ENCODE assay signal across 9 cellular contexts in genomic region chr16:4114257-4115208, GRCh38. TPM values are rescaled to one million over a fixed set of nuclear protein-coding genes. Genes with fewer than 3 reads are reported as not detected.
DNase-seq lines count a peak whose midpoint lies in the region; ATAC-seq, FAIRE-seq and TF ChIP-seq lines count a peak whose summit lies in the region.
"Had no signal": no experiment of that assay in that cellular context is flagged by ENCODE, and none has a peak within 500 bp of the region (broad histone marks: within the 10 kb centered on the region; RNA-seq: fewer than 3 reads in every experiment).

No MANE protein-coding gene starts in this region.

- no peak for TF ChIP-seq POLR2A in esophagus squamous epithelium (IDR thresholded peaks at IDR 0.05)

- H3K27ac Mint-ChIP-seq in CD4-positive, alpha-beta memory T cell = peak overlapping the region in 6 of 7 donors; percentile 30 to 88 (median 64)

- H3K27ac ChIP-seq in CD4-positive, alpha-beta memory T cell (ENCODE audit: low read depth, low read length) = no peak overlapping the region
- peak overlapping the region; percentile 94 for H3K27ac ChIP-seq in Panc1 (ENCODE audit: low read length)
- H3K27ac ChIP-seq in esophagus squamous epithelium = peak overlapping the region in 3 of 4 donors; percentile 42 to 90 (median 79)
- H3K27ac ChIP-seq in parathyroid adenoma = no peak overlapping the region
- peak overlapping the region in 1 of 2 donors; percentile 43 for H3K27ac ChIP-seq in small intestine (ENCODE audit: low read depth in 1 of 2, low read length in 1 of 2)

- H3K27me3 ChIP-seq in CD4-positive, alpha-beta memory T cell (ENCODE audit: insufficient read depth, low read length) = no peaks in the 10 kb centered on the region
- H3K27me3 ChIP-seq in Panc1 (ENCODE audit: control insufficient read depth, insufficient read depth, low read length) = no peaks in the 10 kb centered on the region
- H3K27me3 ChIP-seq in esophagus squamous epithelium = peaks cover 0 to 29% (median 0%) of the 10 kb centered on the region in 4 donors
- H3K27me3 ChIP-seq in parathyroid adenoma (ENCODE audit: control insufficient read depth, insufficient read depth, low read length) = no peaks in the 10 kb centered on the region
- no peaks in the 10 kb centered on the region for H3K27me3 ChIP-seq in small intestine (ENCODE audit: control insufficient read depth in 2 of 2, insufficient read depth in 2 of 2, low read length in 2 of 2)

- H3K4me3 ChIP-seq in CD4-positive, alpha-beta memory T cell (ENCODE audit: low read length in 2 of 2) = no peak overlapping the region
- peak overlapping the region; percentile 50 to 61 for H3K4me3 ChIP-seq in Panc1 (ENCODE audit: low read depth in 2 of 2, low read length in 2 of 2)
- H3K4me3 ChIP-seq in esophagus squamous epithelium = peak overlapping the region; percentile 46 to 74 (median 64)
- no peak overlapping the region for H3K4me3 ChIP-seq in parathyroid adenoma (ENCODE audit: low read depth, low read length)
- peak overlapping the region in 1 of 2 donors; percentile 94 for H3K4me3 ChIP-seq in small intestine (ENCODE audit: low read depth in 1 of 2, low read length in 2 of 2)

- H3K36me3 ChIP-seq in CD4-positive, alpha-beta memory T cell (ENCODE audit: insufficient read depth, low read length) = no peaks in the 10 kb centered on the region
- H3K36me3 ChIP-seq in Panc1 (ENCODE audit: control insufficient read depth, insufficient read depth, low read length) = no peaks in the 10 kb centered on the region
- peaks cover 0 to 4% (median 0%) of the 10 kb centered on the region in 3 donors for H3K36me3 ChIP-seq in esophagus squamous epithelium
- H3K36me3 ChIP-seq in parathyroid adenoma (ENCODE audit: control insufficient read depth, insufficient read depth, low read length) = no peaks in the 10 kb centered on the region
- no peaks in the 10 kb centered on the region for H3K36me3 ChIP-seq in small intestine (ENCODE audit: control insufficient read depth in 2 of 2, insufficient read depth in 2 of 2, low read length in 2 of 2)

- peak overlapping the region; percentile 49 for H3K4me2 ChIP-seq in parathyroid adenoma (ENCODE audit: low read length)

- no peak for DNase-seq in CD4-positive, alpha-beta memory T cell
- no peak for DNase-seq in Panc1 (ENCODE audit: low read depth, low spot score)
- DNase-seq in esophagus squamous epithelium (lab: John Stamatoyannopoulos, UW) = no peak
- DNase-seq in small intestine = no peak
- DNase-seq in HCEC 1CT = no peak
- DNase-seq in NCI-H345 (lab: John Stamatoyannopoulos, UW) = no peak
- DNase-seq: Karpas-422 had no signal

- peaks cover 0 to 5% of the 10 kb centered on the region in 2 donors for H3K36me3 Mint-ChIP-seq in CD4-positive, alpha-beta memory T cell

- intact Hi-C loops in CD4-positive, alpha-beta memory T cell (cut with micrococcal nuclease) = loop anchor here (1.0 to 10.0 kb wide), 2 partner anchors 140 to 150 kb away; no protein-coding TSS in a partner anchor
- intact Hi-C loops in Panc1 (cut with micrococcal nuclease; ENCODE audit: unreplicated experiment) = loop anchor here (5.0 kb wide), 1 partner anchor 138 kb away; no protein-coding TSS in a partner anchor
- intact Hi-C loops in esophagus squamous epithelium (cut with DNase I) = no loop called here

- BruUV-seq in Panc1 (replicated peaks; lab: Mats Ljungman, UMichigan) = no TSS peak

- H3K4me3 Mint-ChIP-seq in CD4-positive, alpha-beta memory T cell = peak overlapping the region; percentile 80 to 85 (median 84)

- H3K9me3 Mint-ChIP-seq in CD4-positive, alpha-beta memory T cell = no peaks in the 10 kb centered on the region

- ATAC-seq in Panc1 (no peak), GM18519 (IDR thresholded peaks at IDR 0.05; ENCODE audit: low FRiP score, unreplicated experiment) (no peak)

- TF ChIP-seq CTCF in Panc1 (IDR thresholded peaks at IDR 0.05) (no peak), esophagus squamous epithelium (IDR thresholded peaks at IDR 0.05) (no peak), parathyroid adenoma (IDR thresholded peaks at IDR 0.05) (no peak)

- WGBS in esophagus squamous epithelium, 2 donors = 75 to 86% methylated on average over 32 to 41 of the region's 47 CpGs
- 78 to 92% (median 89%) methylated on average over 47 of the region's 47 CpGs for WGBS in small intestine, 3 donors

- H3K4me1 ChIP-seq in CD4-positive, alpha-beta memory T cell (ENCODE audit: insufficient read depth, low read length) = peaks cover 55% of the 10 kb centered on the region
- H3K4me1 ChIP-seq in Panc1 (ENCODE audit: control insufficient read depth, insufficient read depth, low read length) = peaks cover 33% of the 10 kb centered on the region
- H3K4me1 ChIP-seq in esophagus squamous epithelium = peaks cover 19 to 72% (median 52%) of the 10 kb centered on the region in 3 donors
- peaks cover 6% of the 10 kb centered on the region for H3K4me1 ChIP-seq in parathyroid adenoma
- peaks cover 0 to 10% of the 10 kb centered on the region in 2 donors for H3K4me1 ChIP-seq in small intestine (ENCODE audit: control insufficient read depth in 2 of 2, insufficient read depth in 1 of 2, low read depth in 1 of 2, low read length in 1 of 2)

- peaks cover 41 to 59% (median 51%) of the 10 kb centered on the region in 4 donors for H3K4me1 Mint-ChIP-seq in CD4-positive, alpha-beta memory T cell

- POLR2A ChIA-PET in CD4-positive, alpha-beta memory T cell (lab: Charles Lee; ENCODE audit: partially characterized antibody) = interaction anchor here (0.7 to 2.6 kb wide), 3 partner anchors 55 to 301 kb away, joined by 3 to 17 read pairs (median 3); no protein-coding TSS in a partner anchor
- POLR2A ChIA-PET in Panc1 (lab: Charles Lee) = no interaction called here

- H3K27me3 Mint-ChIP-seq in CD4-positive, alpha-beta memory T cell = no peaks in the 10 kb centered on the region

- H3K9ac ChIP-seq in parathyroid adenoma = no peak overlapping the region

- peaks cover 8% of the 10 kb centered on the region for H3K79me2 ChIP-seq in parathyroid adenoma

- CTCF ChIA-PET in CD4-positive, alpha-beta memory T cell (lab: Charles Lee; ENCODE audit: partially characterized antibody) = interaction anchor here (0.8 kb wide), 1 partner anchor 10 kb away, joined by 3 read pairs; no protein-coding TSS in a partner anchor
- CTCF ChIA-PET in Panc1 (lab: Charles Lee) = interaction anchor here (0.6 to 0.7 kb wide), 3 partner anchors 140 to 153 kb away, joined by 3 to 5 read pairs (median 3); no protein-coding TSS in a partner anchor

- FAIRE-seq in small intestine (lab: Jason Lieb, UNC) = no peak

- H2AFZ ChIP-seq in parathyroid adenoma = no peak overlapping the region

- no peaks in the 10 kb centered on the region for H3K9me3 ChIP-seq in CD4-positive, alpha-beta memory T cell (ENCODE audit: control insufficient read depth in 1 of 2, low read length in 2 of 2)
- H3K9me3 ChIP-seq in Panc1 (ENCODE audit: control insufficient read depth, insufficient read depth, low read depth, low read length) (no peaks in the 10 kb centered on the region), esophagus squamous epithelium (no peaks in the 10 kb centered on the region), parathyroid adenoma (ENCODE audit: control insufficient read depth, low read length) (no peaks in the 10 kb centered on the region), small intestine (ENCODE audit: control insufficient read depth, low read depth) (no peaks in the 10 kb centered on the region)

- in situ Hi-C loops in Panc1 (cut with HindIII; ENCODE audit: low pct_unique_long_range_greater_than_20kb, low sequenced_read_pairs) = no loop called here

RNA-seq across cellular contexts. Expression of gene ADCY9, which starts 1.7 kb away (rescaled TPM):
- total RNA-seq in CD4-positive, alpha-beta memory T cell = 1 to 10 TPM; 7.8 to 8.1 TPM
- polyA plus RNA-seq in CD4-positive, alpha-beta memory T cell = 1 to 10 TPM in 1 of 2 donors, under 1 TPM in 1; 0.26 to 1.3 TPM
- total RNA-seq in Panc1 (2021; ENCODE audit: unreplicated experiment) (29.8 TPM), esophagus squamous epithelium (10 to 100 TPM in 2 of 4 donors, 1 to 10 TPM in 2; 6.3 to 22.3 (median 11.2) TPM)
- 23.2 TPM for polyA plus RNA-seq in Panc1 (2012; ENCODE audit: insufficient read length)
- polyA plus RNA-seq in small intestine = 10 to 100 TPM in 1 of 3 donors, 1 to 10 TPM in 2; 4.3 to 10.7 (median 7.9) TPM

Comparison
In these comparisons a context has a peak if more than half of its experiments do, and no peak if none do; other contexts are left out.
1. H3K27ac ChIP-seq: peak in Panc1 (single experiment) and esophagus squamous epithelium (3 of 4); none in CD4-positive, alpha-beta memory T cell (single experiment) and parathyroid adenoma (single experiment).
2. H3K4me3 ChIP-seq: peak in Panc1 (2 of 2) and esophagus squamous epithelium (4 of 4); none in CD4-positive, alpha-beta memory T cell (0 of 2) and parathyroid adenoma (single experiment).